12 cellular contexts compared by ENCODE assay signal in genomic region chr9:74530458-74530857, GRCh38. TPM values are rescaled to one million over a fixed set of nuclear protein-coding genes. Genes with fewer than 3 reads are reported as not detected.
DNase-seq lines count a peak whose midpoint lies in the region; ATAC-seq, FAIRE-seq and TF ChIP-seq lines count a peak whose summit lies in the region.
"Not testable (repeated sequence)": the region's sequence is repeated elsewhere in the genome, so short reads cannot be mapped to it uniquely, and the experiment has no call there.
"Had no signal": no experiment of that assay in that cellular context is flagged by ENCODE, and none has a peak within 500 bp of the region (broad histone marks: within the 10 kb centered on the region; RNA-seq: fewer than 3 reads in every experiment).

No MANE protein-coding gene starts in this region.

- not testable (repeated sequence) for FAIRE-seq in small intestine (lab: Jason Lieb, UNC)

- TF ChIP-seq CTCF in GM23338 (conservative IDR thresholded peaks at IDR 0.05; ENCODE audit: low read depth in 2 of 2) (peak; percentile 55 to 64), LNCAP (IDR thresholded peaks at IDR 0.05) (peak; percentile 32; the same call in 1 of the 2 replicates), OCI-LY1 (IDR thresholded peaks at IDR 0.05; ENCODE audit: low read length) (0 out of 2 replicates have a peak, but pooled peaks have one; percentile 24), WTC11 (IDR thresholded peaks at IDR 0.05) (peak; percentile 29; the same call in 1 of the 2 replicates), epithelial cell of proximal tubule (conservative IDR thresholded peaks at IDR 0.05; ENCODE audit: low read depth, low read length) (peak; percentile 32)

- H3K9me3 ChIP-seq in OCI-LY1 (ENCODE audit: low read length); small intestine (ENCODE audit: control insufficient read depth, low read depth): not testable (repeated sequence)

- H3K4me3 ChIP-seq in GM23338; OCI-LY1 (ENCODE audit: low read depth, low read length, poor library complexity, severe bottlenecking); epithelial cell of proximal tubule (ENCODE audit: low read depth, low read length); small intestine (ENCODE audit: low read depth in 1 of 2, low read length in 2 of 2): not testable (repeated sequence)

- WGBS in small intestine, 3 donors, result 42 to 61% (median 51%) methylated on average over 8 of the region's 8 CpGs

- H4K20me1 ChIP-seq in GM23338 (replicated peaks; ENCODE audit: insufficient read depth); OCI-LY1 (ENCODE audit: insufficient read depth, low read length): not testable (repeated sequence)

- H3K9ac ChIP-seq in OCI-LY1 (ENCODE audit: low read length), result not testable (repeated sequence)

- not testable (repeated sequence) for H3K9me3 Mint-ChIP-seq in GM23338, WTC11

- not testable (repeated sequence) for H3K79me2 ChIP-seq in GM23338 (replicated peaks; ENCODE audit: insufficient read depth); OCI-LY1 (ENCODE audit: insufficient read depth, low read length)

- not testable (repeated sequence) for ATAC-seq in GM23338, WTC11

- H3K27me3 Mint-ChIP-seq in GM23338 (ENCODE audit: insufficient read depth, low read depth, poor library complexity); WTC11 (ENCODE audit: low read depth): not testable (repeated sequence)

- CTCF ChIA-PET in WTC11 (lab: Charles Lee), result not testable (repeated sequence)

- not testable (repeated sequence) for H3K36me3 Mint-ChIP-seq in GM23338 (ENCODE audit: low read depth); WTC11

- not testable (repeated sequence) for H3K27me3 ChIP-seq in GM23338 (ENCODE audit: insufficient read depth); OCI-LY1 (ENCODE audit: insufficient read depth, low read length); small intestine (ENCODE audit: control insufficient read depth in 2 of 2, insufficient read depth in 2 of 2, low read length in 2 of 2)

- H3K27ac Mint-ChIP-seq in GM23338, WTC11: not testable (repeated sequence)

- not testable (repeated sequence) for H2AFZ ChIP-seq in GM23338; OCI-LY1 (ENCODE audit: low read length)

- H3K27ac ChIP-seq in GM23338 (ENCODE audit: low read depth); OCI-LY1 (ENCODE audit: low read depth, low read length, poor library complexity, severe bottlenecking); small intestine (ENCODE audit: low read depth in 1 of 2, low read length in 1 of 2): not testable (repeated sequence)

- POLR2A ChIA-PET in WTC11 (lab: Charles Lee), result not testable (repeated sequence)

- H3K9me2 ChIP-seq in GM23338 (ENCODE audit: insufficient read depth); OCI-LY1 (ENCODE audit: low read depth, low read length): not testable (repeated sequence)

- H3K4me3 Mint-ChIP-seq in GM23338, WTC11: not testable (repeated sequence)

- not testable (repeated sequence) for H3F3A ChIP-seq in GM23338 (replicated peaks; ENCODE audit: low read depth); OCI-LY1 (ENCODE audit: insufficient read depth, low read length)

- H3K36me3 ChIP-seq in GM23338 (ENCODE audit: insufficient read depth); OCI-LY1 (ENCODE audit: insufficient read depth, low read length); small intestine (ENCODE audit: control insufficient read depth in 2 of 2, insufficient read depth in 2 of 2, low read length in 2 of 2): not testable (repeated sequence)

- H3K4me1 ChIP-seq in GM23338 (ENCODE audit: insufficient read depth), result peaks cover 16% of the 10 kb centered on the region
- H3K4me1 ChIP-seq in OCI-LY1 (ENCODE audit: insufficient read depth, low read length, severe bottlenecking); small intestine (ENCODE audit: control insufficient read depth in 2 of 2, insufficient read depth in 1 of 2, low read depth in 1 of 2, low read length in 1 of 2): not testable (repeated sequence)

- DNase-seq in ELR (ENCODE audit: low read depth) (peak; percentile 0), GM23338 (ENCODE audit: low spot score) (peak; percentile 54), small intestine (peak; percentile 24)
- DNase-seq in WTC11 (ENCODE audit: low spot score); epithelial cell of proximal tubule (ENCODE audit: low read depth): not testable (repeated sequence)

- H3K4me2 ChIP-seq in GM23338; OCI-LY1 (ENCODE audit: low read length): not testable (repeated sequence)

- H3K4me1 Mint-ChIP-seq in GM23338 (peaks cover 18% of the 10 kb centered on the region), WTC11 (peaks cover 29% of the 10 kb centered on the region)

RNA-seq across cellular contexts. Expression of gene RORB, which starts 33.3 kb away (rescaled TPM):
- total RNA-seq in GM23338 (2014; rRNA removed; shearing (Covaris generic)), result 2.0 and 4.5 TPM in 2 replicates
- polyA plus RNA-seq in GM23338 (2016; fragmentation: Nextera tagmentation; extraction: Ambion mirVana) (0.92 and 1.2 TPM in 2 replicates), small intestine (under 1 TPM in 2 of 3 donors, not detected in 1; 0.01 to 0.27 TPM)
- total RNA-seq in WTC11 (2021) (4.1 to 8.7 TPM (median 4.5 TPM) in 3 replicates), epithelial cell of proximal tubule (not detected in 2 replicates)
- total RNA-seq: Calu3; CD8-positive, alpha-beta memory T cell; GM23248; IMR-90; SJSA1 had no signal
- polyA plus RNA-seq: GM23248, IMR-90 had no signal
